Comparison of ENCODE assay signal across 14 cellular contexts in genomic region chr4:121728798-121729226, GRCh38. TPM values are rescaled to one million over a fixed set of nuclear protein-coding genes. Genes with fewer than 3 reads are reported as not detected.
DNase-seq lines count a peak whose midpoint lies in the region; ATAC-seq and TF ChIP-seq lines count a peak whose summit lies in the region.
"Had no signal": no experiment of that assay in that cellular context is flagged by ENCODE, and none has a peak within 500 bp of the region (broad histone marks: within the 10 kb centered on the region; RNA-seq: fewer than 3 reads in every experiment).

No MANE protein-coding gene starts in this region.

- H3K9me3 Mint-ChIP-seq in stimulated activated memory B cell treated with anti-CD40 and anti-IgM and Interleukin-4, amounts not matched to agents 10 μg/mL and 1 μg/mL and 100 μg/mL, for 72 hours: no peaks in the 10 kb centered on the region
- no peaks in the 10 kb centered on the region for H3K9me3 Mint-ChIP-seq in CD8-positive, alpha-beta T cell
- H3K9me3 Mint-ChIP-seq: activated naive CD4-positive, alpha-beta T cell treated with anti-CD3 and anti-CD28 coated beads, Interleukin-2, amount 50 U/mL, for 72 hours had no signal

- H3K36me3 ChIP-seq in Panc1 (ENCODE audit: control insufficient read depth, insufficient read depth, low read length): no peaks in the 10 kb centered on the region
- H3K36me3 ChIP-seq in CD8-positive, alpha-beta T cell (ENCODE audit: insufficient read depth, low read length): no peaks in the 10 kb centered on the region
- H3K36me3 ChIP-seq: stomach had no signal

- no peak for TF ChIP-seq CTCF in Panc1 (IDR thresholded peaks at IDR 0.05)
- no peak for TF ChIP-seq CTCF in CD8-positive, alpha-beta T cell (IDR thresholded peaks at IDR 0.05)

- H3K4me3 Mint-ChIP-seq in stimulated activated memory B cell treated with anti-CD40 and anti-IgM and Interleukin-4, amounts not matched to agents 10 μg/mL and 1 μg/mL and 100 μg/mL, for 72 hours: no peak overlapping the region
- H3K4me3 Mint-ChIP-seq in CD8-positive, alpha-beta T cell: no peak overlapping the region
- H3K4me3 Mint-ChIP-seq: memory B cell had no signal

- no peaks in the 10 kb centered on the region for H3K9me3 ChIP-seq in Panc1 (ENCODE audit: control insufficient read depth, insufficient read depth, low read depth, low read length)
- H3K9me3 ChIP-seq in CD8-positive, alpha-beta T cell (ENCODE audit: low read length): no peaks in the 10 kb centered on the region
- H3K9me3 ChIP-seq: stomach had no signal

- H3K27ac Mint-ChIP-seq in stimulated activated memory B cell treated with anti-CD40 and anti-IgM and Interleukin-4, amounts not matched to agents 10 μg/mL and 1 μg/mL and 100 μg/mL, for 72 hours: no peak overlapping the region
- H3K27ac Mint-ChIP-seq in CD8-positive, alpha-beta T cell: no peak overlapping the region
- H3K27ac Mint-ChIP-seq: activated naive CD4-positive, alpha-beta T cell treated with anti-CD3 and anti-CD28 coated beads, Interleukin-2, amount 50 U/mL, for 72 hours; memory B cell had no signal

- H3K36me3 Mint-ChIP-seq in stimulated activated memory B cell treated with anti-CD40 and anti-IgM and Interleukin-4, amounts not matched to agents 10 μg/mL and 1 μg/mL and 100 μg/mL, for 72 hours: no peaks in the 10 kb centered on the region
- H3K36me3 Mint-ChIP-seq in CD8-positive, alpha-beta T cell: no peaks in the 10 kb centered on the region
- H3K36me3 Mint-ChIP-seq: activated naive CD4-positive, alpha-beta T cell treated with anti-CD3 and anti-CD28 coated beads, Interleukin-2, amount 50 U/mL, for 72 hours; memory B cell had no signal

- in situ Hi-C loops in Panc1 (cut with HindIII; ENCODE audit: low pct_unique_long_range_greater_than_20kb, low sequenced_read_pairs): no loop called here

- H3K4me1 Mint-ChIP-seq in stimulated activated memory B cell treated with anti-CD40 and anti-IgM and Interleukin-4, amounts not matched to agents 10 μg/mL and 1 μg/mL and 100 μg/mL, for 72 hours: no peaks in the 10 kb centered on the region
- no peaks in the 10 kb centered on the region for H3K4me1 Mint-ChIP-seq in CD8-positive, alpha-beta T cell (ENCODE audit: low read depth)
- H3K4me1 Mint-ChIP-seq: memory B cell had no signal

- CTCF ChIA-PET in Panc1 (lab: Charles Lee): no interaction called here
- CTCF ChIA-PET in CD8-positive, alpha-beta T cell (lab: Charles Lee): no interaction called here

- no TSS peak for BruUV-seq in Panc1 (replicated peaks; lab: Mats Ljungman, UMichigan)

- no peaks in the 10 kb centered on the region for H3K4me1 ChIP-seq in Panc1 (ENCODE audit: control insufficient read depth, insufficient read depth, low read length)
- no peaks in the 10 kb centered on the region for H3K4me1 ChIP-seq in CD8-positive, alpha-beta T cell (ENCODE audit: insufficient read depth, low read length)
- H3K4me1 ChIP-seq: parathyroid adenoma, stomach had no signal

- peak; percentile 80 for ATAC-seq in Panc1
- no peak for ATAC-seq in stimulated activated memory B cell treated with anti-CD40 and anti-IgM and Interleukin-4, amounts not matched to agents 10 μg/mL and 1 μg/mL and 100 μg/mL, for 72 hours
- ATAC-seq in CD8-positive, alpha-beta T cell: no peak

- no peaks in the 10 kb centered on the region for H3K27me3 ChIP-seq in Panc1 (ENCODE audit: control insufficient read depth, insufficient read depth, low read length)
- H3K27me3 ChIP-seq in CD8-positive, alpha-beta T cell (ENCODE audit: insufficient read depth, low read length): no peaks in the 10 kb centered on the region
- H3K27me3 ChIP-seq: stomach had no signal

- intact Hi-C loops in Panc1 (cut with micrococcal nuclease; ENCODE audit: unreplicated experiment): loop anchor here (5.0 kb wide), 2 partner anchors 42 to 62 kb away; no protein-coding TSS in a partner anchor
- intact Hi-C loops in CD8-positive, alpha-beta T cell (cut with DNase I, micrococcal nuclease): loop anchor here (5.0 to 10.0 kb wide), 4 partner anchors 47 to 1654 kb away; no protein-coding TSS in a partner anchor

- H3K27me3 Mint-ChIP-seq in stimulated activated memory B cell treated with anti-CD40 and anti-IgM and Interleukin-4, amounts not matched to agents 10 μg/mL and 1 μg/mL and 100 μg/mL, for 72 hours: no peaks in the 10 kb centered on the region
- H3K27me3 Mint-ChIP-seq in CD8-positive, alpha-beta T cell (ENCODE audit: low read depth): no peaks in the 10 kb centered on the region
- H3K27me3 Mint-ChIP-seq: memory B cell had no signal

- DNase-seq in GM04503 (ENCODE audit: low read depth) (peak; percentile 97), Panc1 (ENCODE audit: low read depth, low spot score) (no peak), dermis blood vessel endothelial cell (peak; percentile 10), renal cortical epithelial cell (ENCODE audit: low read depth) (peak; percentile 28)
- DNase-seq in CD8-positive, alpha-beta T cell: no peak
- DNase-seq in activated T-cell treated with anti-CD3 and anti-CD28 coated beads, Interleukin-2, amount 50 U/mL, for 1 hour: no peak
- DNase-seq: effector CD4-positive, alpha-beta T cell; stimulated activated CD4-positive, alpha-beta T cell treated with anti-CD3 and anti-CD28 coated beads, Interleukin-2, amount 100 ng/mL, for 24 hours; stomach had no signal

- H3K27ac ChIP-seq in Panc1 (ENCODE audit: low read length): no peak overlapping the region
- H3K27ac ChIP-seq in CD8-positive, alpha-beta T cell (ENCODE audit: low read depth, low read length): no peak overlapping the region
- H3K27ac ChIP-seq: parathyroid adenoma, stomach had no signal

- H3K4me3 ChIP-seq in Panc1 (ENCODE audit: low read depth in 2 of 2, low read length in 2 of 2): no peak overlapping the region
- no peak overlapping the region for H3K4me3 ChIP-seq in CD8-positive, alpha-beta T cell (ENCODE audit: low read depth, low read length)
- H3K4me3 ChIP-seq: stomach had no signal

- POLR2A ChIA-PET in Panc1 (lab: Charles Lee): no interaction called here
- POLR2A ChIA-PET in CD8-positive, alpha-beta T cell (lab: Charles Lee): no interaction called here

RNA-seq across cellular contexts. Expression of gene ANXA5, which starts 32.0 kb away (rescaled TPM):
- total RNA-seq in Panc1 (2021; ENCODE audit: unreplicated experiment) (222 TPM), dermis blood vessel endothelial cell (373 and 483 TPM in 2 replicates), renal cortical epithelial cell (419 and 635 TPM in 2 replicates)
- polyA plus RNA-seq in Panc1 (2012; ENCODE audit: insufficient read length): 323 TPM
- total RNA-seq in CD8-positive, alpha-beta T cell: 10 to 100 TPM; 26.8 to 28.2 TPM

RNA-seq across cellular contexts. Expression of gene SMIM43, which starts 36.2 kb away (rescaled TPM):
- total RNA-seq in Panc1 (2021; ENCODE audit: unreplicated experiment): not detected
- polyA plus RNA-seq in Panc1 (2012; ENCODE audit: insufficient read length): not detected
- total RNA-seq in dermis blood vessel endothelial cell: 0.47 and 0.85 TPM in 2 replicates
- 0.30 and 0.69 TPM in 2 replicates for total RNA-seq in renal cortical epithelial cell
- under 1 TPM; 0.30 to 0.42 TPM for total RNA-seq in CD8-positive, alpha-beta T cell
- total RNA-seq: activated CD8-positive, alpha-beta memory T cell treated with anti-CD3 and anti-CD28 coated beads for 36 hours; activated naive CD4-positive, alpha-beta T cell treated with anti-CD3 and anti-CD28 coated beads, Interleukin-2, amount 50 U/mL, for 72 hours had no signal

Comparison
In these comparisons a context has a peak if more than half of its experiments do, and no peak if none do; other contexts are left out.
1. DNase-seq: peak in GM04503 (single experiment), dermis blood vessel endothelial cell (single experiment) and renal cortical epithelial cell (single experiment); none in Panc1 (single experiment), CD8-positive, alpha-beta T cell (0 of 7) and activated T-cell treated with anti-CD3 and anti-CD28 coated beads, Interleukin-2, amount 50 U/mL, for 1 hour (single experiment).